8 cellular contexts compared by ENCODE assay signal in the genomic region with DNA sequence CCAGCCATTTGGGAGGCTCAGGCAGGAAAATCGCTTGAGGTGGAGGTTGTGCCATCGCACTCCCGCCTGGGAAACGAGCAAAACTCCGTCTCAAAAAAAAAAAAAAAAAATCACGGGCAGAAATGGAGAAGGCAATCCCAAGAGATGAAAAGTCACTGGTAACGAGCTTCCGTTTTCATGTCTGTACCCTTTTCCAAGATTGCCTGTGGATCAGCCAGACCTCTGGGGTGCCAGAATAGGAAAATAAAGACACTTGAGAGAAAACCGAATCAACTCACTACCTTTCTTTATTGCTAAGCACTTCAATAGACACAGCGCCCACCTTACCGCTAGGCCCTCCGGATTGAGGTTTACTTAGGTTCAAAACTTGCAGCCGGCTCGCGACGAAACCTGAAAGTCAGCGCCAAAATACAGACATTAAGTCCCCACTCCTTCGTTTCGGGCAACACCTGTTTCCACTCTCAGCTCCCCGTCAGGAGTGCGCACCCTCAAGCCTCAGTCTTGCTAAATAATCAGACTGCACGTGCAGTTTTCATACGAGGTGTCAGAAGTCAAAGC. TPM values are rescaled to one million over a fixed set of nuclear protein-coding genes. Genes with fewer than 3 reads are reported as not detected.
DNase-seq lines count a peak whose midpoint lies in the region; ATAC-seq lines count a peak whose summit lies in the region.

No MANE protein-coding gene starts in this region.

- intact Hi-C loops in naive thymus-derived CD4-positive, alpha-beta T cell (cut with micrococcal nuclease): loop anchor here (1.0 to 10.0 kb wide), 18 partner anchors 18 to 847 kb away; a partner anchor contains a TSS

- peak; percentile 27 for DNase-seq in LoVo (ENCODE audit: low spot score)
- DNase-seq in central memory CD8-positive, alpha-beta T cell (ENCODE audit: low spot score in 2 of 2): no peak
- peak in 1 of 9 donors; percentile 58 for DNase-seq in naive thymus-derived CD4-positive, alpha-beta T cell
- no peak for DNase-seq in activated CD4-positive, CD25-positive, alpha-beta regulatory T cell (lab: John Stamatoyannopoulos, UW)
- no peak for DNase-seq in HuH-7.5 (ENCODE audit: low spot score)

- peaks cover 11% of the 10 kb centered on the region for H3K36me3 Mint-ChIP-seq in central memory CD8-positive, alpha-beta T cell (ENCODE audit: insufficient read depth)
- peaks cover 0 to 21% (median 0%) of the 10 kb centered on the region in 5 donors for H3K36me3 Mint-ChIP-seq in naive thymus-derived CD4-positive, alpha-beta T cell

- H3K9ac ChIP-seq in BLaER1 treated with 17β-estradiol and CSF1 and Interleukin-3, amounts not matched to agents 10 nM and 100 nM: peak overlapping the region; percentile 83 to 97 (median 94)

- H3K27me3 ChIP-seq in BLaER1 treated with 17β-estradiol and CSF1 and Interleukin-3, amounts not matched to agents 10 nM and 100 nM: no peaks in the 10 kb centered on the region
- no peaks in the 10 kb centered on the region for H3K27me3 ChIP-seq in naive thymus-derived CD4-positive, alpha-beta T cell (ENCODE audit: control insufficient read depth in 2 of 2, insufficient read depth in 2 of 2, low read length in 2 of 2)

- peak overlapping the region; percentile 79 to 95 (median 88) for H3K4me3 ChIP-seq in BLaER1 treated with 17β-estradiol and CSF1 and Interleukin-3, amounts not matched to agents 10 nM and 100 nM
- H3K4me3 ChIP-seq in naive thymus-derived CD4-positive, alpha-beta T cell (ENCODE audit: low read length): peak overlapping the region; percentile 79

- peak overlapping the region; percentile 59 to 93 (median 89) for H3K27ac ChIP-seq in BLaER1 treated with 17β-estradiol and CSF1 and Interleukin-3, amounts not matched to agents 10 nM and 100 nM
- H3K27ac ChIP-seq in naive thymus-derived CD4-positive, alpha-beta T cell (ENCODE audit: low read depth, low read length): peak overlapping the region; percentile 80

- no peaks in the 10 kb centered on the region for H3K9me3 Mint-ChIP-seq in central memory CD8-positive, alpha-beta T cell
- no peaks in the 10 kb centered on the region for H3K9me3 Mint-ChIP-seq in naive thymus-derived CD4-positive, alpha-beta T cell

- peaks cover 28 to 53% (median 45%) of the 10 kb centered on the region in 11 experiments for H3K36me3 ChIP-seq in BLaER1 treated with 17β-estradiol and CSF1 and Interleukin-3, amounts not matched to agents 10 nM and 100 nM
- H3K36me3 ChIP-seq in naive thymus-derived CD4-positive, alpha-beta T cell (ENCODE audit: control insufficient read depth in 2 of 3, insufficient read depth in 3 of 3, low read length in 3 of 3): peaks cover 0 to 11% (median 0%) of the 10 kb centered on the region in 3 experiments

- H3K9me3 ChIP-seq in BLaER1 treated with 17β-estradiol and CSF1 and Interleukin-3, amounts not matched to agents 10 nM and 100 nM (replicated peaks in 1 of 11): peaks cover 0 to 4% (median 0%) of the 10 kb centered on the region in 11 experiments; a peak in 1 of 22 replicates
- H3K9me3 ChIP-seq in naive thymus-derived CD4-positive, alpha-beta T cell (ENCODE audit: control insufficient read depth in 2 of 3, low read length in 3 of 3): no peaks in the 10 kb centered on the region

- POLR2A ChIA-PET in naive thymus-derived CD4-positive, alpha-beta T cell (lab: Charles Lee): interaction anchor here (0.6 to 4.3 kb wide), 47 partner anchors 8 to 1775 kb away, joined by 3 to 44 read pairs (median 5); a partner anchor contains a TSS

- H3K4me1 ChIP-seq in BLaER1 treated with 17β-estradiol and CSF1 and Interleukin-3, amounts not matched to agents 10 nM and 100 nM: peaks cover 65 to 72% (median 67%) of the 10 kb centered on the region in 10 experiments
- H3K4me1 ChIP-seq in naive thymus-derived CD4-positive, alpha-beta T cell (ENCODE audit: control insufficient read depth in 2 of 2, insufficient read depth in 2 of 2, low read length in 2 of 2): peaks cover 23 to 57% of the 10 kb centered on the region in 2 donors

- H4K20me1 ChIP-seq in BLaER1 treated with 17β-estradiol and CSF1 and Interleukin-3, amounts not matched to agents 10 nM and 100 nM: peaks cover 84 to 92% (median 88%) of the 10 kb centered on the region in 11 experiments

- peaks cover 55% of the 10 kb centered on the region for H3K4me1 Mint-ChIP-seq in central memory CD8-positive, alpha-beta T cell
- peaks cover 20 to 63% (median 45%) of the 10 kb centered on the region in 7 donors for H3K4me1 Mint-ChIP-seq in naive thymus-derived CD4-positive, alpha-beta T cell

- H3K27ac Mint-ChIP-seq in central memory CD8-positive, alpha-beta T cell (ENCODE audit: low read depth): peak overlapping the region; percentile 79
- peak overlapping the region; percentile 70 to 94 (median 86) for H3K27ac Mint-ChIP-seq in naive thymus-derived CD4-positive, alpha-beta T cell

- peak overlapping the region; percentile 79 for H3K4me3 Mint-ChIP-seq in central memory CD8-positive, alpha-beta T cell
- H3K4me3 Mint-ChIP-seq in naive thymus-derived CD4-positive, alpha-beta T cell: peak overlapping the region; percentile 82 to 99 (median 89)

- ATAC-seq in central memory CD8-positive, alpha-beta T cell (replicated peaks; ENCODE audit: extremely low read depth, poor library complexity, severe bottlenecking): no peak
- no peak for ATAC-seq in naive thymus-derived CD4-positive, alpha-beta T cell
- ATAC-seq in GM19324 (IDR thresholded peaks at IDR 0.05; ENCODE audit: low FRiP score, unreplicated experiment) (no peak), HG02678 (IDR thresholded peaks at IDR 0.05; ENCODE audit: unreplicated experiment) (no peak)

- H3K27me3 Mint-ChIP-seq in central memory CD8-positive, alpha-beta T cell: no peaks in the 10 kb centered on the region
- peaks cover 0 to 3% (median 0%) of the 10 kb centered on the region in 5 donors for H3K27me3 Mint-ChIP-seq in naive thymus-derived CD4-positive, alpha-beta T cell

- CTCF ChIA-PET in naive thymus-derived CD4-positive, alpha-beta T cell (lab: Charles Lee): interaction anchor here (1.3 to 3.7 kb wide), 6 partner anchors 11 to 189 kb away, joined by 3 to 30 read pairs (median 8); a partner anchor contains a TSS

- H3K4me2 ChIP-seq in BLaER1 treated with 17β-estradiol and CSF1 and Interleukin-3, amounts not matched to agents 10 nM and 100 nM: peak overlapping the region; percentile 98 to 100 (median 100)

RNA-seq across cellular contexts. Expression of a gene that starts 1.0 kb away (rescaled TPM):
- total RNA-seq in naive thymus-derived CD4-positive, alpha-beta T cell: 10 to 100 TPM; 30.0 to 58.3 (median 36.7) TPM
- 1 to 10 TPM; 4.8 to 6.8 TPM for polyA plus RNA-seq in naive thymus-derived CD4-positive, alpha-beta T cell

RNA-seq across cellular contexts. Expression of a gene that starts 6.2 kb away (rescaled TPM):
- under 1 TPM in 1 of 5 experiments, not detected in 4; 0.86 TPM for total RNA-seq in naive thymus-derived CD4-positive, alpha-beta T cell
- polyA plus RNA-seq in naive thymus-derived CD4-positive, alpha-beta T cell: under 1 TPM; 0.29 to 0.66 TPM

RNA-seq across cellular contexts. Expression of a gene that starts 18.9 kb away (rescaled TPM):
- total RNA-seq in naive thymus-derived CD4-positive, alpha-beta T cell: 100 to 1,000 TPM in 2 of 5 experiments, 10 to 100 TPM in 3; 82.8 to 153 (median 98.3) TPM
- polyA plus RNA-seq in naive thymus-derived CD4-positive, alpha-beta T cell: 1 to 10 TPM; 4.9 to 9.8 TPM

RNA-seq across cellular contexts. Expression of a gene that starts 41.8 kb away (rescaled TPM):
- total RNA-seq in naive thymus-derived CD4-positive, alpha-beta T cell: under 1 TPM in 1 of 5 experiments, not detected in 4; 0.19 TPM
- not detected for polyA plus RNA-seq in naive thymus-derived CD4-positive, alpha-beta T cell

RNA-seq across cellular contexts. Expression of a gene that starts 50.6 kb away (rescaled TPM):
- 10 to 100 TPM; 25.1 to 41.2 (median 35.5) TPM for total RNA-seq in naive thymus-derived CD4-positive, alpha-beta T cell
- 10 to 100 TPM; 20.7 to 36.4 TPM for polyA plus RNA-seq in naive thymus-derived CD4-positive, alpha-beta T cell
